ENCODE assay signal across 10 cellular contexts in genomic region chr7:92766461-92767003, GRCh38.
DNase-seq lines count a peak whose midpoint lies in the region; ATAC-seq and TF ChIP-seq lines count a peak whose summit lies in the region.
"Had no signal": no experiment of that assay in that cellular context is flagged by ENCODE, and none has a peak within 500 bp of the region (broad histone marks: within the 10 kb centered on the region; RNA-seq: fewer than 3 reads in every experiment).

No MANE protein-coding gene starts in this region.

- H3K27ac ChIP-seq in Panc1 (ENCODE audit: low read length) (peak overlapping the region; percentile 74), Peyer's patch (peak overlapping the region in 1 of 4 donors; percentile 49)
- H3K27ac ChIP-seq: right lobe of liver had no signal

- H3K4me3 ChIP-seq in Panc1 (ENCODE audit: low read depth in 2 of 2, low read length in 2 of 2) (no peak overlapping the region), fibroblast of mammary gland (ENCODE audit: control insufficient read depth, low read depth, low read length) (no peak overlapping the region), Peyer's patch (no peak overlapping the region)
- H3K4me3 ChIP-seq: right lobe of liver had no signal

- H3K9me3 ChIP-seq in Panc1 (ENCODE audit: control insufficient read depth, insufficient read depth, low read depth, low read length) (no peaks in the 10 kb centered on the region), Peyer's patch (no peaks in the 10 kb centered on the region)
- H3K9me3 ChIP-seq: right lobe of liver had no signal

- H3K27me3 ChIP-seq in Panc1 (ENCODE audit: control insufficient read depth, insufficient read depth, low read length) = no peaks in the 10 kb centered on the region
- no peaks in the 10 kb centered on the region for H3K27me3 ChIP-seq in Peyer's patch
- H3K27me3 ChIP-seq: right lobe of liver had no signal

- CTCF ChIA-PET in Panc1 (lab: Charles Lee) = no interaction called here

- TF ChIP-seq POLR2A in Peyer's patch (IDR thresholded peaks at IDR 0.05) = no peak

- TF ChIP-seq CTCF in Panc1 (IDR thresholded peaks at IDR 0.05) (no peak), fibroblast of mammary gland (conservative IDR thresholded peaks at IDR 0.05; ENCODE audit: control insufficient read depth, insufficient read depth, low read depth, low read length) (no peak), Peyer's patch (IDR thresholded peaks at IDR 0.05) (no peak)

- DNase-seq in NCI-H345 (lab: John Stamatoyannopoulos, UW) (peak; percentile 26), NCI-H345 treated with DMSO at 0.1 percent for 48 hours (lab: John Stamatoyannopoulos, UW; ENCODE audit: unreplicated experiment) (no peak), Panc1 (ENCODE audit: low read depth, low spot score) (no peak), fibroblast of mammary gland (ENCODE audit: low read depth) (peak; percentile 68), sciatic nerve (ENCODE audit: low spot score) (no peak), iPS-NIHi11 (ENCODE audit: low spot score) (no peak), SK-N-DZ (ENCODE audit: low spot score) (no peak), Peyer's patch (no peak)
- DNase-seq: activated naive CD8-positive, alpha-beta T cell treated with anti-CD3 and anti-CD28 coated beads, Interleukin-2, amount 10 ng/mL, durations not matched to agents 7 days and 5 days; right lobe of liver had no signal

- H3K36me3 ChIP-seq in Panc1 (ENCODE audit: control insufficient read depth, insufficient read depth, low read length) (peaks cover 5% of the 10 kb centered on the region), Peyer's patch (no peaks in the 10 kb centered on the region)
- H3K36me3 ChIP-seq: right lobe of liver had no signal

- POLR2A ChIA-PET in Panc1 (lab: Charles Lee) = interaction anchor here (0.5 kb wide), 1 partner anchor 14 kb away, joined by 3 read pairs; no protein-coding TSS in a partner anchor

- ATAC-seq in Panc1 (0 out of 2 replicates have a peak, but pooled peaks have one; percentile 40), sciatic nerve (peak; percentile 87)

- H3K4me1 ChIP-seq in Panc1 (ENCODE audit: control insufficient read depth, insufficient read depth, low read length) (peaks cover 53% of the 10 kb centered on the region), Peyer's patch (peaks cover 0 to 12% (median 0%) of the 10 kb centered on the region in 4 donors)

- intact Hi-C loops in Panc1 (cut with micrococcal nuclease; ENCODE audit: unreplicated experiment) (no loop called here), sciatic nerve (cut with DNase I) (no loop called here)

- in situ Hi-C loops in Panc1 (cut with HindIII; ENCODE audit: low pct_unique_long_range_greater_than_20kb, low sequenced_read_pairs) = no loop called here

- BruUV-seq in Panc1 (replicated peaks; lab: Mats Ljungman, UMichigan) = no TSS peak

Comparison
In these comparisons a context has a peak if more than half of its experiments do, and no peak if none do; other contexts are left out.
1. DNase-seq: peak in NCI-H345 (single experiment) and fibroblast of mammary gland (single experiment); none in NCI-H345 treated with DMSO at 0.1 percent for 48 hours (single experiment), Panc1 (single experiment), sciatic nerve (single experiment), iPS-NIHi11 (single experiment), SK-N-DZ (single experiment) and Peyer's patch (0 of 3).